Comparison of ENCODE assay signal across 22 cellular contexts in the genomic region with DNA sequence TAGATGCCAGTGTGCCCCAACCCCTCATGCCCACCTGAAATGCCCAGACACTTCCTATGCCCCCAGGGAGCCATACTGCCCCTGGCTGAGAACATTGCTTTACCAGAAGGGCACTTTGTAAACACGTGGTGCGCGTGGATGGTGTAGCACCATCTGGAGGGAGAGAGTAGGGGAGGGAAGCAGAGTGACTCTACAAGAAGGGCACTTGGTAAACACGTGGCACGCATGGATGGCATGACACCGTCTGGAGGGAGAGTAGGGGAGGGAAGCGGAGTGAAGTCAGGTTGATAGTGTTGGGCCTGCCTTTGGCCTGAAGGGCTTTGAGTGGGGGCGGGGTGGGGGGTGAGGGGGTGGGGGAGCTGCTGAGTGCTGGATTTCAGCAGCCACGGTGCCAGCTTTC.
A peak's percentile ranks its signal among the peaks of the same experiment; 100 is the strongest.
DNase-seq lines count a peak whose midpoint lies in the region; ATAC-seq and TF ChIP-seq lines count a peak whose summit lies in the region.
"Had no signal": no experiment of that assay in that cellular context is flagged by ENCODE, and none has a peak within 500 bp of the region (broad histone marks: within the 10 kb centered on the region; RNA-seq: fewer than 3 reads in every experiment).

No MANE protein-coding gene starts in this region.

- ATAC-seq in lower lobe of right lung (peak; percentile 41 to 51), HG02840 (IDR thresholded peaks at IDR 0.05; ENCODE audit: low FRiP score, unreplicated experiment) (no peak), HG02623 (IDR thresholded peaks at IDR 0.05; ENCODE audit: unreplicated experiment) (no peak)
- ATAC-seq: gastrocnemius medialis, PC-3, T-cell had no signal

- intact Hi-C loops in lower lobe of right lung (cut with DNase I): no loop called here

- H3K4me3 ChIP-seq in HEK293 (ENCODE audit: low read depth, low read length): no peak overlapping the region
- H3K4me3 ChIP-seq in lower lobe of right lung: no peak overlapping the region
- H3K4me3 ChIP-seq: gastrocnemius medialis, HAP-1, smooth muscle cell, thoracic aorta had no signal

- DNase-seq in DMS 273 (lab: John Stamatoyannopoulos, UW; ENCODE audit: unreplicated experiment) (peak; percentile 75), DMS 273 treated with DMSO at 0.1 percent for 48 hours (lab: John Stamatoyannopoulos, UW) (no peak), NCI-H345 treated with DMSO at 0.1 percent for 48 hours (lab: John Stamatoyannopoulos, UW; ENCODE audit: unreplicated experiment) (peak; percentile 53), lower lobe of right lung (no peak), OCI-M1 (lab: John Stamatoyannopoulos, UW) (no peak)
- DNase-seq: activated CD4-positive, alpha-beta T cell treated with anti-CD3 and anti-CD28 coated beads for 1 hour; activated naive CD4-positive, alpha-beta T cell treated with Interleukin-2 at 50 U/mL for 16 hours; activated T-cell treated with anti-CD3 and anti-CD28 coated beads, Interleukin-2, amount 50 U/mL, for 4 hours; effector memory CD4-positive, alpha-beta T cell; gastrocnemius medialis; kidney; NCI-H774; PC-3; stimulated activated naive CD4-positive, alpha-beta T cell; T-cell had no signal

- H3K36me3 ChIP-seq in HEK293 (ENCODE audit: control insufficient read depth in 2 of 2, insufficient read depth in 1 of 2, low read length in 2 of 2) (no peaks in the 10 kb centered on the region), lower lobe of right lung (no peaks in the 10 kb centered on the region)
- H3K36me3 ChIP-seq: gastrocnemius medialis, HAP-1, thoracic aorta had no signal

- no peaks in the 10 kb centered on the region for H3K27me3 ChIP-seq in lower lobe of right lung (ENCODE audit: low read depth)
- H3K27me3 ChIP-seq: gastrocnemius medialis had no signal

- POLR2A ChIA-PET in HEK293 (lab: Yijun Ruan, JAX): no interaction called here

- H3K9me3 ChIP-seq in HEK293 (ENCODE audit: control insufficient read depth, insufficient read depth, low read depth, low read length) (no peaks in the 10 kb centered on the region), lower lobe of right lung (no peaks in the 10 kb centered on the region)
- H3K9me3 ChIP-seq: gastrocnemius medialis, HAP-1, thoracic aorta had no signal

- H3K4me1 ChIP-seq in HEK293 (ENCODE audit: control insufficient read depth, insufficient read depth, low read length) (no peaks in the 10 kb centered on the region), lower lobe of right lung (no peaks in the 10 kb centered on the region)
- H3K4me1 ChIP-seq: gastrocnemius medialis, HAP-1 had no signal

- CTCF ChIA-PET in HEK293 (lab: Yijun Ruan, JAX): no interaction called here

- H3K27ac ChIP-seq in HEK293 (ENCODE audit: extremely low read depth, low read depth, low read length) (no peak overlapping the region), lower lobe of right lung (no peak overlapping the region)
- H3K27ac ChIP-seq: 22Rv1, gastrocnemius medialis, thoracic aorta had no signal

- TF ChIP-seq CTCF in HEK293 (tag by site-specific recombination; IDR thresholded peaks at IDR 0.05) (no peak), lower lobe of right lung (IDR thresholded peaks at IDR 0.05) (no peak)

TF ChIP-seq in HEK293, 187 proteins besides CTCF, POLR2A, EP300 and RAD21:
- no peak for TF ChIP-seq ZNF707 (tag by site-specific recombination; IDR thresholded peaks at IDR 0.05)
- TF ChIP-seq, protein P1, sequence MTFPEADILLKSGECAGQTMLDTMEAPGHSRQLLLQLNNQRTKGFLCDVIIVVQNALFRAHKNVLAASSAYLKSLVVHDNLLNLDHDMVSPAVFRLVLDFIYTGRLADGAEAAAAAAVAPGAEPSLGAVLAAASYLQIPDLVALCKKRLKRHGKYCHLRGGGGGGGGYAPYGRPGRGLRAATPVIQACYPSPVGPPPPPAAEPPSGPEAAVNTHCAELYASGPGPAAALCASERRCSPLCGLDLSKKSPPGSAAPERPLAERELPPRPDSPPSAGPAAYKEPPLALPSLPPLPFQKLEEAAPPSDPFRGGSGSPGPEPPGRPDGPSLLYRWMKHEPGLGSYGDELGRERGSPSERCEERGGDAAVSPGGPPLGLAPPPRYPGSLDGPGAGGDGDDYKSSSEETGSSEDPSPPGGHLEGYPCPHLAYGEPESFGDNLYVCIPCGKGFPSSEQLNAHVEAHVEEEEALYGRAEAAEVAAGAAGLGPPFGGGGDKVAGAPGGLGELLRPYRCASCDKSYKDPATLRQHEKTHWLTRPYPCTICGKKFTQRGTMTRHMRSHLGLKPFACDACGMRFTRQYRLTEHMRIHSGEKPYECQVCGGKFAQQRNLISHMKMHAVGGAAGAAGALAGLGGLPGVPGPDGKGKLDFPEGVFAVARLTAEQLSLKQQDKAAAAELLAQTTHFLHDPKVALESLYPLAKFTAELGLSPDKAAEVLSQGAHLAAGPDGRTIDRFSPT (tag by site-specific recombination; IDR thresholded peaks at IDR 0.05): 0 out of 2 replicates have a peak, but pooled peaks have one; percentile 33

Comparison
In these comparisons a context has a peak if more than half of its experiments do, and no peak if none do; other contexts are left out.
1. DNase-seq: peak in DMS 273 (single experiment) and NCI-H345 treated with DMSO at 0.1 percent for 48 hours (single experiment); none in DMS 273 treated with DMSO at 0.1 percent for 48 hours (single experiment), lower lobe of right lung (single experiment) and OCI-M1 (single experiment).
2. ATAC-seq: peak in lower lobe of right lung (2 of 2); none in HG02840 (single experiment) and HG02623 (single experiment).